ENCODE assay signal across 1 cellular context in the genomic region with DNA sequence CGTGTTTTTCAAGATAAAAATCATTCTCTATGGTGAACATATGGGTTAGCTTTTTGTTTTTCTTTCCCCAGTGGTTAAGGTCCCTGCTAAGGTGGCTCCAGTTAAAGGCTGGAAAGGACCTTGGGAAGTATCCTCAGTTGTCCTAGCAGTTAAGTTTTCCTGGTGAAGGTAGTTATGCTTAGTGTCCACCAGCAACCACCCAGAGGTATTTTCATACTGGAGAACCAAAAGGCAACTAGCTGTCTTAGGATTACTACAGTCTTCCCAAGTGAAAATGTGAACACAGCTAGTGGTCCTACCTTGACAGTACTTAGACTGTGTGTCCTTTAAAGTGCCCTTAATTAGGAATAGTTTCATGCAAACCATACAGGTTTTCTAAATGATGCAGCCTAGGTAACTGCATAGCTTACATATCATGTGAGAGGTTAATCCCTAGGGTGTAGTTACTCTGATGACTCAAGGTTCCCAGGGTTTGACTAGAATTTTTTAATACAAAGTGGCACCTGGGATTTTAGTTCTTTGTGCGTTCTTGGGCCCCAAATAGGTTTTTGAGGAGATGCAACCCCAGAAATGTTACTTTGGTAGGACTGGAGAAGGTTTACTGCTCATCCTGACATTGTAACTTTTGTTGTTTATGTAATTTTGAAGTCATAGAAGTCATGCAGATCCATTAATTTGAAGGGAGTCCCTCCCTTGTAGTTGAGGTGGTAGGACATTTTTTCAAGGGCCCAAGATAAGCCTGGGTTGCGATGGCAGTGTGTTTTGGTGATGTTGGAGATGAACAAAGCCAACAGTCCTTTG.
TF ChIP-seq lines count a peak whose summit lies in the region.

No MANE protein-coding gene starts in this region.

TF ChIP-seq in K562, 482 proteins besides CTCF, POLR2A, EP300 and RAD21:
- no peak for TF ChIP-seq PURB (CRISPR knock-in tag; IDR thresholded peaks at IDR 0.05; ENCODE audit: low read depth)
- TF ChIP-seq, protein P1, sequence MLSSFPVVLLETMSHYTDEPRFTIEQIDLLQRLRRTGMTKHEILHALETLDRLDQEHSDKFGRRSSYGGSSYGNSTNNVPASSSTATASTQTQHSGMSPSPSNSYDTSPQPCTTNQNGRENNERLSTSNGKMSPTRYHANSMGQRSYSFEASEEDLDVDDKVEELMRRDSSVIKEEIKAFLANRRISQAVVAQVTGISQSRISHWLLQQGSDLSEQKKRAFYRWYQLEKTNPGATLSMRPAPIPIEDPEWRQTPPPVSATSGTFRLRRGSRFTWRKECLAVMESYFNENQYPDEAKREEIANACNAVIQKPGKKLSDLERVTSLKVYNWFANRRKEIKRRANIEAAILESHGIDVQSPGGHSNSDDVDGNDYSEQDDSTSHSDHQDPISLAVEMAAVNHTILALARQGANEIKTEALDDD (IDR thresholded peaks at IDR 0.05), result peak; percentile 70; the same call in 1 of the 2 replicates
TF ChIP-seq in K562: peak in this region for 1.
